In the genomic region with DNA sequence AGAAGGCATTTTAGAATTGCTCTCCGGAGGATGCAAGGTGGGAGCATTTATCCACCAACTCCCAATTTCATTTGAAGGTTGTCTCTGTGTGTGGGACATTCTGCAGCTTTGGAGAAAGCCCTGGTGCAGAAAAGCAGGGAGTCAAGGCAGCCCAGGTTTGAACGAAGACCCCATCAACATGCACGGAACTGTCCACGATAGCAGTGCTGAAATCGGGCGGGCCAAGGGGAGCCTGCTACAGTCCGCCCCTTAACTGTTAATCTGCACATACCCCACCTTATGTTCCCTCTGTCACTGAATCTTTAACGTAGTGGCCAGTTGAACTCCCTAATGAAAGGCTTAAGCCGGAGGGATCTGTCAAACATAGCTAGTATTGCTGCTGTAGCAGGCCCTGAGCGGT, we compare ENCODE assay signal across 1 cellular context.
TF ChIP-seq lines count a peak whose summit lies in the region.

No MANE protein-coding gene starts in this region.

TF ChIP-seq in K562, 482 proteins besides CTCF, POLR2A, EP300 and RAD21:
- no peak for TF ChIP-seq TEAD4 (IDR thresholded peaks at IDR 0.05; ENCODE audit: low read length)
- TF ChIP-seq TEAD4 (CRISPR knock-in tag; IDR thresholded peaks at IDR 0.05; ENCODE audit: borderline replicate concordance) = no peak
- TF ChIP-seq CREM (IDR thresholded peaks at IDR 0.05; ENCODE audit: low read depth) = no peak
- peak; percentile 94 for TF ChIP-seq MIER1 (IDR thresholded peaks at IDR 0.05; ENCODE audit: low read depth)
- peak; percentile 97 for TF ChIP-seq EHMT2 (IDR thresholded peaks at IDR 0.05)
- TF ChIP-seq NUFIP1 (IDR thresholded peaks at IDR 0.05; ENCODE audit: partially characterized antibody) = no peak
- peak; percentile 87 for TF ChIP-seq REST (CRISPR knock-in tag; IDR thresholded peaks at IDR 0.05; ENCODE audit: low read depth)
- TF ChIP-seq RFX1 (IDR thresholded peaks at IDR 0.05) = no peak
